24 cellular contexts compared by ENCODE assay signal in the genomic region with DNA sequence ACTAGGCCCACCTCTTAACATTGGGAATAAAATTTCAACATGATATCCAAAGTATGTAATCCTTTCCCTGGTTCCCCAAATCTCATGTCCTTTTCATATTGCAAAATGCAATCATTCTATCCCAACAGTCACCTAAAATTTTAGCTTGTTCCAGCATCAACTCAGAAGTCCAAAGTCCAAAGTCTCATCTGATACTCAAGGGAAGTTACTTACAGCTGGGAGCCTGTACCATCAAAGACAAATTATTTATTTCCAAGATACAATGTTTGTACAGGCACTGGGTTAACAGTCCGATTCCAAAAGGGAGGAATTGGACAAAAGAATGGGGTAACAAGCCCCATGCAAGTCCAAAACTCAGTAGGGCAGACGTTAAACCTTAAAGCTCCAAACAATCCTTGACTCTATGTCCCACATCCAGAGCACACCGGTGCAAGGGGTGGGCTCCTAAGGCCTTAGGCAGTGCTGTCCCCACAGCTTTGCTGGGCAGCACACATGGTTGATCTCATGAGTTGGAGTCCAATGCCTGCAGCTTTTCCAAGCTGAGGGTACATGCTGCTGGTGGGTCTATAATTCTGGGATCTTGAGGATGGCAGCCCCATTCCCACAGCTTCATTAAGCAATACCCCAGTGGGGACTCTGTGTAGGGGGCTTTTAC.
DNase-seq lines count a peak whose midpoint lies in the region; ATAC-seq, FAIRE-seq and TF ChIP-seq lines count a peak whose summit lies in the region.
"Had no signal": no experiment of that assay in that cellular context is flagged by ENCODE, and none has a peak within 500 bp of the region (broad histone marks: within the 10 kb centered on the region; RNA-seq: fewer than 3 reads in every experiment).

No MANE protein-coding gene starts in this region.

- peaks cover 32% of the 10 kb centered on the region for H3K4me1 ChIP-seq in HepG2 (ENCODE audit: insufficient read depth, low read length)
- H3K4me1 ChIP-seq in right lobe of liver = peaks cover 0 to 17% (median 5%) of the 10 kb centered on the region in 4 donors
- no peaks in the 10 kb centered on the region for H3K4me1 ChIP-seq in small intestine (ENCODE audit: control insufficient read depth in 2 of 2, insufficient read depth in 1 of 2, low read depth in 1 of 2, low read length in 1 of 2)
- H3K4me1 ChIP-seq: BLaER1 treated with 17β-estradiol and CSF1 and Interleukin-3, amounts not matched to agents 10 nM and 100 nM; Caco-2 had no signal

- TF ChIP-seq CTCF in chondrocyte (IDR thresholded peaks at IDR 0.05) (no peak), HepG2 (CRISPR knock-in tag; IDR thresholded peaks at IDR 0.05) (no peak), right lobe of liver (IDR thresholded peaks at IDR 0.05) (no peak)

- peaks cover 19% of the 10 kb centered on the region for H3K9me3 ChIP-seq in HepG2 (ENCODE audit: low read length)
- no peaks in the 10 kb centered on the region for H3K9me3 ChIP-seq in right lobe of liver
- no peaks in the 10 kb centered on the region for H3K9me3 ChIP-seq in small intestine (ENCODE audit: control insufficient read depth, low read depth)

- intact Hi-C loops in HepG2 (cut with micrococcal nuclease; ENCODE audit: unreplicated experiment) (no loop called here), right lobe of liver (cut with DNase I) (no loop called here)

- H3K9ac ChIP-seq in HepG2 (ENCODE audit: insufficient read depth, low read depth, low read length) = no peak overlapping the region
- H3K9ac ChIP-seq: BLaER1 treated with 17β-estradiol and CSF1 and Interleukin-3, amounts not matched to agents 10 nM and 100 nM had no signal

- DNase-seq in chondrocyte (ENCODE audit: low spot score) = no peak
- peak; percentile 30 for DNase-seq in HepG2 (ENCODE audit: low spot score)
- no peak for DNase-seq in right lobe of liver
- DNase-seq in small intestine = peak; percentile 27
- no peak for DNase-seq in UCSD-AML1 (lab: John Stamatoyannopoulos, UW; ENCODE audit: unreplicated experiment)
- DNase-seq in middle frontal gyrus (ENCODE audit: extremely low spot score, low spot score) = no peak
- DNase-seq in NCI-H187 (lab: John Stamatoyannopoulos, UW) = no peak
- no peak for DNase-seq in occipital lobe (lab: John Stamatoyannopoulos, UW)
- DNase-seq: 8988T; ACHN; AML-193; Caco-2; Calu3; CD4-positive, alpha-beta T cell; CD8-positive, alpha-beta T cell; DMS79 treated with DMSO at 0.1 percent for 48 hours; GF-D8 had no signal

- CTCF ChIA-PET in HepG2 (lab: Yijun Ruan, JAX; ENCODE audit: low intra/inter-chr PET ratio, low total read pairs) = no interaction called here

- H3K27me3 Mint-ChIP-seq in chondrocyte (ENCODE audit: low read depth) = no peaks in the 10 kb centered on the region
- H3K27me3 Mint-ChIP-seq: B cell had no signal

- in situ Hi-C loops in HepG2 (cut with HindIII; ENCODE audit: extremely low pct_ligation_motif_present, low pct_unique_long_range_greater_than_20kb) = no loop called here

- peaks cover 20% of the 10 kb centered on the region for H3K9me3 Mint-ChIP-seq in chondrocyte (ENCODE audit: low read depth)

- peak in 1 of 2 experiments; percentile 15; a peak in 1 of 4 replicates for TF ChIP-seq EP300 in HepG2 (IDR thresholded peaks at IDR 0.05; ENCODE audit: low read depth in 2 of 2, low read length in 2 of 2)
- no peak for TF ChIP-seq EP300 in HepG2 (CRISPR knock-in tag; IDR thresholded peaks at IDR 0.05; ENCODE audit: borderline replicate concordance)

- peak overlapping the region; percentile 14 for H3K27ac Mint-ChIP-seq in chondrocyte (ENCODE audit: unreplicated experiment)
- H3K27ac Mint-ChIP-seq: B cell; CD4-positive, alpha-beta T cell; CD8-positive, alpha-beta T cell had no signal

- 45% methylated on average over 2 of the region's 3 CpGs for WGBS in HepG2 (ENCODE audit: low lambda C conversion rate)
- 24% methylated on average over 3 of the region's 3 CpGs for WGBS in right lobe of liver (ENCODE audit: insufficient coverage, low coverage, low lambda C conversion rate, missing lambda C conversion rate)
- 45 to 72% (median 61%) methylated on average over 3 of the region's 3 CpGs for WGBS in small intestine, 3 donors

- peaks cover 28% of the 10 kb centered on the region for H3K36me3 Mint-ChIP-seq in chondrocyte (ENCODE audit: low read depth)
- H3K36me3 Mint-ChIP-seq: CD8-positive, alpha-beta T cell had no signal

- no peaks in the 10 kb centered on the region for H4K20me1 ChIP-seq in HepG2 (ENCODE audit: insufficient read depth, low read length)
- H4K20me1 ChIP-seq: BLaER1 treated with 17β-estradiol and CSF1 and Interleukin-3, amounts not matched to agents 10 nM and 100 nM had no signal

- no TSS peak for BruUV-seq in HepG2 (replicated peaks; lab: Mats Ljungman, UMichigan)

- H3K36me3 ChIP-seq in HepG2 (replicated peaks in 1 of 2; ENCODE audit: control insufficient read depth in 1 of 2, insufficient read depth in 2 of 2, low read length in 2 of 2) (peaks cover 0 to 1% of the 10 kb centered on the region in 2 experiments; a peak in 3 of 5 replicates), right lobe of liver (no peaks in the 10 kb centered on the region), small intestine (ENCODE audit: control insufficient read depth in 2 of 2, insufficient read depth in 2 of 2, low read length in 2 of 2) (no peaks in the 10 kb centered on the region)
- H3K36me3 ChIP-seq: BLaER1 treated with 17β-estradiol and CSF1 and Interleukin-3, amounts not matched to agents 10 nM and 100 nM had no signal

- H3K4me3 Mint-ChIP-seq in chondrocyte (ENCODE audit: unreplicated experiment) = no peak overlapping the region
- H3K4me3 Mint-ChIP-seq: B cell; CD4-positive, alpha-beta T cell; CD8-positive, alpha-beta T cell had no signal

- peak overlapping the region; percentile 23; the same call in 1 of the 2 replicates for H3K4me2 ChIP-seq in HepG2 (ENCODE audit: low read depth, low read length)
- H3K4me2 ChIP-seq: BLaER1 treated with 17β-estradiol and CSF1 and Interleukin-3, amounts not matched to agents 10 nM and 100 nM had no signal

- no peak overlapping the region for H3K4me3 ChIP-seq in HepG2 (replicated peaks in 1 of 3; ENCODE audit: insufficient read depth in 1 of 3, low read depth in 2 of 3, low read length in 3 of 3)
- no peak overlapping the region for H3K4me3 ChIP-seq in right lobe of liver
- no peak overlapping the region for H3K4me3 ChIP-seq in small intestine (ENCODE audit: low read depth in 1 of 2, low read length in 2 of 2)
- H3K4me3 ChIP-seq: BLaER1 treated with 17β-estradiol and CSF1 and Interleukin-3, amounts not matched to agents 10 nM and 100 nM had no signal

- H3K27me3 ChIP-seq in HepG2 (ENCODE audit: control insufficient read depth in 1 of 2, insufficient read depth in 2 of 2, low read length in 2 of 2) (no peaks in the 10 kb centered on the region), right lobe of liver (no peaks in the 10 kb centered on the region), small intestine (ENCODE audit: control insufficient read depth in 2 of 2, insufficient read depth in 2 of 2, low read length in 2 of 2) (no peaks in the 10 kb centered on the region)
- H3K27me3 ChIP-seq: BLaER1 treated with 17β-estradiol and CSF1 and Interleukin-3, amounts not matched to agents 10 nM and 100 nM had no signal

- peak overlapping the region; percentile 27 for H3K27ac ChIP-seq in HepG2 (ENCODE audit: extremely low read length, insufficient read depth, low read length)
- peak overlapping the region in 1 of 3 donors; percentile 48 for H3K27ac ChIP-seq in right lobe of liver
- H3K27ac ChIP-seq in small intestine (ENCODE audit: low read depth in 1 of 2, low read length in 1 of 2) = no peak overlapping the region
- H3K27ac ChIP-seq: BLaER1 treated with 17β-estradiol and CSF1 and Interleukin-3, amounts not matched to agents 10 nM and 100 nM; C4-2B had no signal

- H2AFZ ChIP-seq in HepG2 (ENCODE audit: low read length) = no peak overlapping the region

- peaks cover 32% of the 10 kb centered on the region for H3K79me2 ChIP-seq in HepG2 (ENCODE audit: insufficient read depth, low read length)

- TF ChIP-seq POLR2A in HepG2 (IDR thresholded peaks at IDR 0.05; ENCODE audit: insufficient read depth in 1 of 2, low read depth in 2 of 2, low read length in 2 of 2) = no peak
- no peak for TF ChIP-seq POLR2A in right lobe of liver (IDR thresholded peaks at IDR 0.05)

- FAIRE-seq in HepG2 (lab: Jason Lieb, UNC) (no peak), small intestine (lab: Jason Lieb, UNC) (no peak)
- FAIRE-seq: A204.1, D721Med, G401.6, GM12891 had no signal

- peak; percentile 61 for ATAC-seq in HepG2
- peak; percentile 75 to 90 (median 84) for ATAC-seq in right lobe of liver
- ATAC-seq: CD8-positive, alpha-beta T cell had no signal

- peaks cover 32% of the 10 kb centered on the region for H3K4me1 Mint-ChIP-seq in chondrocyte (ENCODE audit: low read depth)
- H3K4me1 Mint-ChIP-seq: B cell had no signal

- no peak for TF ChIP-seq RAD21 in HepG2 (CRISPR knock-in tag; IDR thresholded peaks at IDR 0.05)

- POLR2A ChIA-PET in HepG2 (lab: Yijun Ruan, JAX) = no interaction called here

TF ChIP-seq in HepG2, 621 proteins besides CTCF, POLR2A, EP300 and RAD21 (continues in another document):
- TF ChIP-seq, protein P1, sequence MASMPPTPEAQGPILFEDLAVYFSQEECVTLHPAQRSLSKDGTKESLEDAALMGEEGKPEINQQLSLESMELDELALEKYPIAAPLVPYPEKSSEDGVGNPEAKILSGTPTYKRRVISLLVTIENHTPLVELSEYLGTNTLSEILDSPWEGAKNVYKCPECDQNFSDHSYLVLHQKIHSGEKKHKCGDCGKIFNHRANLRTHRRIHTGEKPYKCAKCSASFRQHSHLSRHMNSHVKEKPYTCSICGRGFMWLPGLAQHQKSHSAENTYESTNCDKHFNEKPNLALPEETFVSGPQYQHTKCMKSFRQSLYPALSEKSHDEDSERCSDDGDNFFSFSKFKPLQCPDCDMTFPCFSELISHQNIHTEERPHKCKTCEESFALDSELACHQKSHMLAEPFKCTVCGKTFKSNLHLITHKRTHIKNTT (CRISPR knock-in tag; IDR thresholded peaks at IDR 0.05) = no peak
- no peak for TF ChIP-seq NFE2L1 (CRISPR knock-in tag; IDR thresholded peaks at IDR 0.05; ENCODE audit: borderline replicate concordance)
- no peak for TF ChIP-seq NFYB (CRISPR knock-in tag; IDR thresholded peaks at IDR 0.05)
- peak; percentile 77 for TF ChIP-seq HNF4A (CRISPR knock-in tag; IDR thresholded peaks at IDR 0.05)
- no peak for TF ChIP-seq ZNF616 (CRISPR knock-in tag; IDR thresholded peaks at IDR 0.05; ENCODE audit: low read depth)
- TF ChIP-seq TCF12 (IDR thresholded peaks at IDR 0.05) = no peak
- no peak for TF ChIP-seq TCF12 (CRISPR knock-in tag; IDR thresholded peaks at IDR 0.05)
- 0 out of 2 replicates have a peak, but pooled peaks have one; percentile 12 for TF ChIP-seq MED1 (CRISPR knock-in tag; IDR thresholded peaks at IDR 0.05)
- TF ChIP-seq KLF16 (CRISPR knock-in tag; IDR thresholded peaks at IDR 0.05) = no peak
- TF ChIP-seq TARDBP (CRISPR knock-in tag; IDR thresholded peaks at IDR 0.05) = no peak
- TF ChIP-seq KLF12 (CRISPR knock-in tag; IDR thresholded peaks at IDR 0.05; ENCODE audit: borderline replicate concordance) = no peak

Comparison
In these comparisons a context has a peak if more than half of its experiments do, and no peak if none do; other contexts are left out.
1. DNase-seq: peak in HepG2 (single experiment) and small intestine (single experiment); none in chondrocyte (single experiment), right lobe of liver (0 of 3), UCSD-AML1 (single experiment), middle frontal gyrus (single experiment), NCI-H187 (0 of 2) and occipital lobe (single experiment).